In genomic region chr9:76394896-76395244, GRCh38 we compare ENCODE assay signal across 8 cellular contexts. TPM values are rescaled to one million over a fixed set of nuclear protein-coding genes. Genes with fewer than 3 reads are reported as not detected.
DNase-seq lines count a peak whose midpoint lies in the region; ATAC-seq and TF ChIP-seq lines count a peak whose summit lies in the region.

No MANE protein-coding gene starts in this region.

- DNase-seq in DMS79 (lab: John Stamatoyannopoulos, UW) (peak; percentile 15), PC-9 (peak in 1 of 2 experiments; percentile 69), left cardiac atrium (peak; percentile 73), psoas muscle (peak; percentile 51 to 67), NCI-H128 (lab: John Stamatoyannopoulos, UW; ENCODE audit: unreplicated experiment) (no peak)

- H3K36me3 ChIP-seq in HUES6 (ENCODE audit: control insufficient read depth, insufficient read depth, low read length) (peaks cover 9% of the 10 kb centered on the region; the same call in 1 of the 2 replicates), PC-9 (ENCODE audit: low read depth) (peaks cover 11% of the 10 kb centered on the region), psoas muscle (ENCODE audit: insufficient read depth in 1 of 2, low read depth in 1 of 2) (peaks cover 0 to 7% of the 10 kb centered on the region in 2 donors)

- H3K9me3 ChIP-seq in HUES6 (ENCODE audit: control insufficient read depth, insufficient read depth, low read depth, low read length), result no peaks in the 10 kb centered on the region
- H3K9me3 ChIP-seq in PC-9 (ENCODE audit: insufficient read depth, low read depth), result no peaks in the 10 kb centered on the region
- H3K9me3 ChIP-seq in psoas muscle, result peaks cover 10% of the 10 kb centered on the region

- peak overlapping the region; percentile 79 for H3K4me2 ChIP-seq in PC-9

- H3K4me1 Mint-ChIP-seq in activated naive CD8-positive, alpha-beta T cell (ENCODE audit: low read depth), result peaks cover 33% of the 10 kb centered on the region

- H3K27ac Mint-ChIP-seq in activated naive CD8-positive, alpha-beta T cell, result peak overlapping the region; percentile 97

- intact Hi-C loops in PC-9 (cut with micrococcal nuclease; ENCODE audit: unreplicated experiment) (loop anchor here (1.0 to 5.0 kb wide), 7 partner anchors 16 to 1368 kb away; partner anchors contain the start of gene CARNMT1), left cardiac atrium (cut with DNase I) (no loop called here), psoas muscle (cut with DNase I) (loop anchor here (5.0 to 10.0 kb wide), 2 partner anchors 307 to 780 kb away; partner anchors contain the start of gene VPS13A (in 1 of the 2))

- H3K79me2 ChIP-seq in PC-9 (ENCODE audit: low read depth), result peaks cover 35% of the 10 kb centered on the region

- no peaks in the 10 kb centered on the region for H3K4me1 ChIP-seq in HUES6 (ENCODE audit: control insufficient read depth, insufficient read depth, low read length)
- H3K4me1 ChIP-seq in PC-9 (replicated peaks; ENCODE audit: insufficient read depth), result peaks cover 26% of the 10 kb centered on the region
- peaks cover 4% of the 10 kb centered on the region for H3K4me1 ChIP-seq in psoas muscle

- peak; percentile 51 for ATAC-seq in GM21423 (IDR thresholded peaks at IDR 0.05; ENCODE audit: unreplicated experiment)
- ATAC-seq in left cardiac atrium, result peak; percentile 54 to 69
- peak; percentile 47 to 77 (median 68) for ATAC-seq in psoas muscle

- peak overlapping the region; percentile 99 for H3K4me3 Mint-ChIP-seq in activated naive CD8-positive, alpha-beta T cell

- peaks cover 22% of the 10 kb centered on the region for H3F3A ChIP-seq in PC-9 (ENCODE audit: insufficient read depth, low read depth)

- no peaks in the 10 kb centered on the region for H3K27me3 Mint-ChIP-seq in activated naive CD8-positive, alpha-beta T cell

- peaks cover 14% of the 10 kb centered on the region for H3K36me3 Mint-ChIP-seq in activated naive CD8-positive, alpha-beta T cell

- peak overlapping the region; percentile 86 for H3K27ac ChIP-seq in HUES6 (ENCODE audit: low read depth, low read length)
- peak overlapping the region; percentile 85 for H3K27ac ChIP-seq in PC-9
- H3K27ac ChIP-seq in psoas muscle, result peak overlapping the region; percentile 90

- H3K9me3 Mint-ChIP-seq in activated naive CD8-positive, alpha-beta T cell (ENCODE audit: low read depth), result no peaks in the 10 kb centered on the region

- CTCF ChIA-PET in PC-9 (lab: Charles Lee), result interaction anchor here (0.6 to 1.8 kb wide), 5 partner anchors 11 to 1364 kb away, joined by 3 to 12 read pairs (median 6); no protein-coding TSS in a partner anchor

- H4K20me1 ChIP-seq in PC-9 (ENCODE audit: insufficient read depth), result no peaks in the 10 kb centered on the region

- no peaks in the 10 kb centered on the region for H3K9me2 ChIP-seq in PC-9 (ENCODE audit: insufficient read depth)

- 0 to 4% (median 1%) methylated on average over 14 of the region's 14 CpGs for WGBS in psoas muscle, 3 donors

- H3K9ac ChIP-seq in HUES6 (ENCODE audit: low read length), result peak overlapping the region; percentile 85

- peak overlapping the region; percentile 86 for H2AFZ ChIP-seq in PC-9

- POLR2A ChIA-PET in PC-9 (lab: Charles Lee; ENCODE audit: unreplicated experiment), result interaction anchor here (0.5 to 1.2 kb wide), 5 partner anchors 12 to 207 kb away, joined by 3 to 6 read pairs (median 4); no protein-coding TSS in a partner anchor

- TF ChIP-seq CTCF in PC-9 (conservative IDR thresholded peaks at IDR 0.05) (no peak), psoas muscle (IDR thresholded peaks at IDR 0.05) (no peak)

- H3K4me3 ChIP-seq in HUES6 (ENCODE audit: low read depth, low read length) (peak overlapping the region; percentile 85), PC-9 (peak overlapping the region; percentile 79), psoas muscle (peak overlapping the region; percentile 94)

- H3K27me3 ChIP-seq in HUES6 (ENCODE audit: control insufficient read depth, insufficient read depth, low read length), result no peaks in the 10 kb centered on the region
- H3K27me3 ChIP-seq in PC-9 (ENCODE audit: insufficient read depth, low read depth), result no peaks in the 10 kb centered on the region
- H3K27me3 ChIP-seq in psoas muscle (ENCODE audit: insufficient read depth in 3 of 3, low read length in 2 of 3), result no peaks in the 10 kb centered on the region

- TSS peak; percentile 88 for BruUV-seq in PC-9 (replicated peaks; lab: Mats Ljungman, UMichigan)

RNA-seq across cellular contexts. Expression of gene RFK, which starts 0.6 kb away (rescaled TPM):
- total RNA-seq in PC-9 (2021) (20.6 and 24.4 TPM in 2 replicates), left cardiac atrium (10 to 100 TPM; 18.3 to 23.3 TPM), psoas muscle (10 to 100 TPM; 12.4 to 18.1 (median 15.1) TPM)
- 10 to 100 TPM; 12.1 to 28.0 (median 23.0) TPM for polyA plus RNA-seq in psoas muscle

Comparison
In these comparisons a context has a peak if more than half of its experiments do, and no peak if none do; other contexts are left out.
1. intact Hi-C loops: an anchor here in PC-9 (1.0 to 5.0 kb wide) and psoas muscle (5.0 to 10.0 kb wide); none called in left cardiac atrium.